12 cellular contexts compared by ENCODE assay signal in the genomic region with DNA sequence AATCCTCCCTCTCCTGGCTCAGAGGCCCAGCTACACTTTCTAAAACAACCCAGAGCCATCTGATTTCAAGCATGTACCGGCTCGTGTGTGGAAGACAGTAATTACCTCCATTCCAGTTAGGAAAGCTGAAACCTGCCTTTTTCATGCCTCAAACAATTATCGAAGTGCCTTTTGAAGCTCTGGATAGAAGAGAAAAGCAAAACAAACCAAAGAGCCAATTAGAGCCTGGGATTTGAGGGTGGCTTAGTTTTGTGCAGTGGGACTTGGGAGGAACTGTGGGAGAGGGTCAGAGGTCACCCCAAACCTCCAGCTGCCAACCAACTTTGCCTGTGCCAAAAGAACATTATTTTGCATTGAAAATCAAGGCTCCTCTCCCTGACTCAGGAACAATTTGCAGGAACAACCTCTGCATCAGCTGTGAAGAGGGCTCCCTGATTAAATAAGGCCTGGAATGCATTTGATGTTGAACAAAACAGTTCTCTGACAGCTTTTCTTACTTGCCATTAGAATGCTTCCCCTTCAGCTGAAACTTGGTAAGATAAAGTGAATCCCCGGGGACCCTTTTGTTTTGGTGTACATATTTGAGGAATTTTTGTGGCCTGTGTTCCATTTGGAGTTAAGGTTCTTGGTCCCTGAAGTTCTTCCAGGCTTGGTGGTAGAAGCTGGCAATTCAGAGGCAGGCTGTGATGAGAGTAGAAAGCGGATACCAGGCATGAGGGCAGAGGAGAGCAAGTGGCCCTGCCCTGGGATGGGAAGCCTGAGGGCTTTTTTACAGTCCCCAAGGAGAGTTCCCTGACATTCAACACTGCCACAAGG.
A peak's percentile ranks its signal among the peaks of the same experiment; 100 is the strongest.
DNase-seq lines count a peak whose midpoint lies in the region; ATAC-seq and TF ChIP-seq lines count a peak whose summit lies in the region.
"Had no signal": no experiment of that assay in that cellular context is flagged by ENCODE, and none has a peak within 500 bp of the region (broad histone marks: within the 10 kb centered on the region; RNA-seq: fewer than 3 reads in every experiment).

No MANE protein-coding gene starts in this region.

- 51 to 63% (median 51%) methylated on average over 5 of the region's 5 CpGs for WGBS in psoas muscle, 3 donors

- DNase-seq in AG10803 (ENCODE audit: low read depth), result peak; percentile 85
- DNase-seq in activated B cell treated with CpG ODN at 0.5 μM for 24 hours, result no peak
- DNase-seq in left ventricle myocardium inferior, result no peak
- no peak for DNase-seq in psoas muscle
- DNase-seq in activated CD8-positive, alpha-beta T cell treated with anti-CD3 and anti-CD28 coated beads, Interleukin-2, amount 10 ng/mL, durations not matched to agents 7 days and 5 days, result no peak
- DNase-seq in foreskin melanocyte, result no peak
- DNase-seq in COR-L47 (lab: John Stamatoyannopoulos, UW), result no peak
- DNase-seq: activated CD4-positive, alpha-beta T cell treated with anti-CD3 and anti-CD28 coated beads, Interleukin-2, amount 50 U/mL, for 48 hours; natural killer cell; OCI-M1 had no signal

- H3K27ac Mint-ChIP-seq in activated B cell treated with CpG ODN at 0.5 μM for 24 hours, result peak overlapping the region; percentile 26
- no peak overlapping the region for H3K27ac Mint-ChIP-seq in activated CD8-positive, alpha-beta T cell treated with anti-CD3 and anti-CD28 coated beads, Interleukin-2, amount 10 ng/mL, durations not matched to agents 7 days and 5 days
- H3K27ac Mint-ChIP-seq: natural killer cell had no signal

- H3K4me3 ChIP-seq in AG10803 (ENCODE audit: low read length) (no peak overlapping the region), left ventricle myocardium inferior (no peak overlapping the region), psoas muscle (no peak overlapping the region)

- H3K4me1 Mint-ChIP-seq in activated B cell treated with CpG ODN at 0.5 μM for 24 hours, result peaks cover 65% of the 10 kb centered on the region
- no peaks in the 10 kb centered on the region for H3K4me1 Mint-ChIP-seq in activated CD8-positive, alpha-beta T cell treated with anti-CD3 and anti-CD28 coated beads, Interleukin-2, amount 10 ng/mL, durations not matched to agents 7 days and 5 days (ENCODE audit: low read depth)

- H3K27me3 ChIP-seq in left ventricle myocardium inferior (ENCODE audit: low read depth) (no peaks in the 10 kb centered on the region), psoas muscle (ENCODE audit: insufficient read depth in 3 of 3, low read length in 2 of 3) (no peaks in the 10 kb centered on the region)

- peak; percentile 35 for TF ChIP-seq CTCF in AG10803 (conservative IDR thresholded peaks at IDR 0.05; ENCODE audit: low read length)
- no peak for TF ChIP-seq CTCF in activated B cell treated with CpG ODN at 0.5 μM for 24 hours (IDR thresholded peaks at IDR 0.05)
- no peak for TF ChIP-seq CTCF in left ventricle myocardium inferior (IDR thresholded peaks at IDR 0.05; ENCODE audit: borderline replicate concordance)
- TF ChIP-seq CTCF in psoas muscle (IDR thresholded peaks at IDR 0.05), result no peak

- no peaks in the 10 kb centered on the region for H3K27me3 Mint-ChIP-seq in activated B cell treated with CpG ODN at 0.5 μM for 24 hours
- no peaks in the 10 kb centered on the region for H3K27me3 Mint-ChIP-seq in activated CD8-positive, alpha-beta T cell treated with anti-CD3 and anti-CD28 coated beads, Interleukin-2, amount 10 ng/mL, durations not matched to agents 7 days and 5 days (ENCODE audit: low read depth)

- CTCF ChIA-PET in activated B cell treated with CpG ODN at 0.5 μM for 24 hours (lab: Charles Lee), result no interaction called here
- CTCF ChIA-PET in activated CD8-positive, alpha-beta T cell treated with anti-CD3 and anti-CD28 coated beads, Interleukin-2, amount 10 ng/mL, durations not matched to agents 7 days and 5 days (lab: Charles Lee), result no interaction called here

- H3K27ac ChIP-seq in left ventricle myocardium inferior (replicated peaks), result peak overlapping the region; percentile 68
- H3K27ac ChIP-seq in psoas muscle, result peak overlapping the region; percentile 31
- H3K27ac ChIP-seq: C4-2B had no signal

- no peak for ATAC-seq in activated B cell treated with CpG ODN at 0.5 μM for 24 hours (ENCODE audit: low read depth)
- ATAC-seq in psoas muscle, result no peak
- ATAC-seq in activated CD8-positive, alpha-beta T cell treated with anti-CD3 and anti-CD28 coated beads, Interleukin-2, amount 10 ng/mL, durations not matched to agents 7 days and 5 days, result no peak
- ATAC-seq in GM21367 (IDR thresholded peaks at IDR 0.05; ENCODE audit: unreplicated experiment), result no peak
- ATAC-seq: natural killer cell had no signal

- no peaks in the 10 kb centered on the region for H3K36me3 Mint-ChIP-seq in activated B cell treated with CpG ODN at 0.5 μM for 24 hours (ENCODE audit: low read depth)
- H3K36me3 Mint-ChIP-seq in activated CD8-positive, alpha-beta T cell treated with anti-CD3 and anti-CD28 coated beads, Interleukin-2, amount 10 ng/mL, durations not matched to agents 7 days and 5 days (ENCODE audit: low read depth), result no peaks in the 10 kb centered on the region
- H3K36me3 Mint-ChIP-seq: natural killer cell had no signal

- peaks cover 3% of the 10 kb centered on the region for H3K9me3 Mint-ChIP-seq in activated B cell treated with CpG ODN at 0.5 μM for 24 hours
- peaks cover 6% of the 10 kb centered on the region for H3K9me3 Mint-ChIP-seq in activated CD8-positive, alpha-beta T cell treated with anti-CD3 and anti-CD28 coated beads, Interleukin-2, amount 10 ng/mL, durations not matched to agents 7 days and 5 days (ENCODE audit: insufficient read depth)
- H3K9me3 Mint-ChIP-seq: natural killer cell had no signal

- H3K4me3 Mint-ChIP-seq in activated B cell treated with CpG ODN at 0.5 μM for 24 hours, result no peak overlapping the region
- H3K4me3 Mint-ChIP-seq in activated CD8-positive, alpha-beta T cell treated with anti-CD3 and anti-CD28 coated beads, Interleukin-2, amount 10 ng/mL, durations not matched to agents 7 days and 5 days, result no peak overlapping the region
- H3K4me3 Mint-ChIP-seq: natural killer cell had no signal

- H3K36me3 ChIP-seq in left ventricle myocardium inferior (no peaks in the 10 kb centered on the region), psoas muscle (ENCODE audit: insufficient read depth in 1 of 2, low read depth in 1 of 2) (no peaks in the 10 kb centered on the region)

- H3K4me1 ChIP-seq in left ventricle myocardium inferior, result peaks cover 72% of the 10 kb centered on the region
- peaks cover 25% of the 10 kb centered on the region for H3K4me1 ChIP-seq in psoas muscle

- intact Hi-C loops in activated B cell treated with CpG ODN at 0.5 μM for 24 hours (cut with micrococcal nuclease) (no loop called here), left ventricle myocardium inferior (cut with micrococcal nuclease) (no loop called here), psoas muscle (cut with DNase I) (loop anchor here in 1 of 2 donors (5.0 kb wide), 1 partner anchor 155 kb away; no protein-coding TSS in a partner anchor)

- H3K9me3 ChIP-seq in left ventricle myocardium inferior (replicated peaks), result no peaks in the 10 kb centered on the region
- H3K9me3 ChIP-seq in psoas muscle, result no peaks in the 10 kb centered on the region

- POLR2A ChIA-PET in activated B cell treated with CpG ODN at 0.5 μM for 24 hours (lab: Charles Lee), result interaction anchor here (0.6 to 9.1 kb wide), 10 partner anchors 9 to 293 kb away, joined by 3 to 74 read pairs (median 3); partner anchors contain the start of gene ZFP36L1
- POLR2A ChIA-PET in activated CD8-positive, alpha-beta T cell treated with anti-CD3 and anti-CD28 coated beads, Interleukin-2, amount 10 ng/mL, durations not matched to agents 7 days and 5 days (lab: Charles Lee), result no interaction called here
